In the genomic region with DNA sequence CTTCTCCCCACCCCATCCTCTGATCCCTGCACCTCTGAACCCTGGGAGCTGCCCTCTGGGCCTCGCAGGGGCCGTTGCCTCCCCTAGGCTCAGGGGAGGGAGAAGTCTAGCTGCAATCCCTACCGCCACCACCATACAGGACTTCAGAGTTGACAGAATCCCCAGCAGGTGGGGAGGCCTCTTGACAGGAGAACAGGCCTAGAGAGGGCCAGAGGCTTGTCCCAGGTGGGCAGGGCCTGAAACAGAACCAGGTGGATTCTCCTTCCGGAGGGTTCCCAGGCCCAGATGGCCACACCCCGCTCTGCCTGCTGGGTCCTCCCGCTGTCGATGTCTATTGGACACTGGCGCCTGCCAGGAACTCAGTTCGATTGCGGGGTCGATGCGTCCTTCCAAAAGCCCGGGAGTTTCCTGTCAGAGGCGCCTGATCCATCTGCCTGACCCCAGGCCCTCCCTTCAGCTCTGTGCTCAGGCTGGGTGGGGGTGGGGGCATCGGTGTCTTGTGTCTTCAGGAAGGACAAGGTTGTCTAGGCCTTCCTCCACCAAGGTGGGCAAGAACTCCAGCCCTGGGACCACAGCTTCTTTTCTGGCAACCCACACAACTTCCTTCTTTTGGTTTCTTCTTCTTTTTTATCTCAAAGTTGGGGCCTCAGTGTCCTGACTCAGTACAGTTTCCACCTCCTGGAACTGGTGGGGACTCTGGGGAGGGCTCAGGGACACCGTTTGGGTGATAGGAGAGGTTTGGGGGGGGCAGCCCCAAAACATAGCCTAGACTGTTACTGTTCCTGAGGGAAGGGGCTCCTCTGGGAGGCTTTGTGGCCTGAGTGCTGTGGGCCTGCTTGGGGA, we compare ENCODE assay signal across 2 cellular contexts.
TF ChIP-seq lines count a peak whose summit lies in the region.

No MANE protein-coding gene starts in this region.

TF ChIP-seq in IMR-90, 13 proteins besides CTCF, POLR2A, EP300 and RAD21:
- TF ChIP-seq MXI1 (IDR thresholded peaks at IDR 0.05; ENCODE audit: borderline replicate concordance, low read depth, low read length) (no peak), USF2 (IDR thresholded peaks at IDR 0.05; ENCODE audit: low read depth, low read length) (no peak), CHD1 (IDR thresholded peaks at IDR 0.05; ENCODE audit: low read depth, low read length) (no peak), RFX5 (IDR thresholded peaks at IDR 0.05; ENCODE audit: low read depth, low read length) (no peak)

TF ChIP-seq in WTC11, 78 proteins besides CTCF, POLR2A, EP300 and RAD21 (continues in another document):
- TF ChIP-seq, protein P1, sequence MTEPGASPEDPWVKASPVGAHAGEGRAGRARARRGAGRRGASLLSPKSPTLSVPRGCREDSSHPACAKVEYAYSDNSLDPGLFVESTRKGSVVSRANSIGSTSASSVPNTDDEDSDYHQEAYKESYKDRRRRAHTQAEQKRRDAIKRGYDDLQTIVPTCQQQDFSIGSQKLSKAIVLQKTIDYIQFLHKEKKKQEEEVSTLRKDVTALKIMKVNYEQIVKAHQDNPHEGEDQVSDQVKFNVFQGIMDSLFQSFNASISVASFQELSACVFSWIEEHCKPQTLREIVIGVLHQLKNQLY (CRISPR knock-in tag; IDR thresholded peaks at IDR 0.05), result no peak
- TF ChIP-seq ZNF263 (CRISPR knock-in tag; IDR thresholded peaks at IDR 0.05; ENCODE audit: low read depth) (no peak), HMGXB4 (CRISPR knock-in tag; IDR thresholded peaks at IDR 0.05) (no peak), MYBL2 (CRISPR knock-in tag; IDR thresholded peaks at IDR 0.05) (no peak), NR3C1 (CRISPR knock-in tag; conservative IDR thresholded peaks at IDR 0.05; ENCODE audit: low read depth) (no peak), FOXK1 (CRISPR knock-in tag; IDR thresholded peaks at IDR 0.05) (0 out of 2 replicates have a peak, but pooled peaks have one; percentile 26), ZNF396 (CRISPR knock-in tag; IDR thresholded peaks at IDR 0.05; ENCODE audit: borderline replicate concordance) (no peak), PREB (CRISPR knock-in tag; IDR thresholded peaks at IDR 0.05; ENCODE audit: borderline replicate concordance) (no peak), SMAD3 (CRISPR knock-in tag; IDR thresholded peaks at IDR 0.05; ENCODE audit: borderline replicate concordance) (no peak), NFYB (CRISPR knock-in tag; conservative IDR thresholded peaks at IDR 0.05; ENCODE audit: low read depth) (peak; percentile 50), SP1 (CRISPR knock-in tag; conservative IDR thresholded peaks at IDR 0.05) (0 out of 2 replicates have a peak, but pooled peaks have one; percentile 41), USF2 (CRISPR knock-in tag; IDR thresholded peaks at IDR 0.05) (no peak), RORB (CRISPR knock-in tag; IDR thresholded peaks at IDR 0.05) (no peak), PRDM15 (CRISPR knock-in tag; IDR thresholded peaks at IDR 0.05) (peak; percentile 65), NR1H2 (CRISPR knock-in tag; IDR thresholded peaks at IDR 0.05) (no peak), ARID4B (CRISPR knock-in tag; IDR thresholded peaks at IDR 0.05; ENCODE audit: borderline replicate concordance) (no peak; the same call in 1 of the 2 replicates), ZNF121 (CRISPR knock-in tag; IDR thresholded peaks at IDR 0.05) (no peak), CREM (CRISPR knock-in tag; IDR thresholded peaks at IDR 0.05) (0 out of 2 replicates have a peak, but pooled peaks have one; percentile 40), ZNF317 (CRISPR knock-in tag; IDR thresholded peaks at IDR 0.05; ENCODE audit: borderline replicate concordance, low read depth) (no peak), CREB1 (CRISPR knock-in tag; IDR thresholded peaks at IDR 0.05) (no peak)
- TF ChIP-seq, protein P2, sequence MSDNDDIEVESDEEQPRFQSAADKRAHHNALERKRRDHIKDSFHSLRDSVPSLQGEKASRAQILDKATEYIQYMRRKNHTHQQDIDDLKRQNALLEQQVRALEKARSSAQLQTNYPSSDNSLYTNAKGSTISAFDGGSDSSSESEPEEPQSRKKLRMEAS (CRISPR knock-in tag; IDR thresholded peaks at IDR 0.05), result peak; percentile 35; the same call in 1 of the 2 replicates
- TF ChIP-seq, protein P3, sequence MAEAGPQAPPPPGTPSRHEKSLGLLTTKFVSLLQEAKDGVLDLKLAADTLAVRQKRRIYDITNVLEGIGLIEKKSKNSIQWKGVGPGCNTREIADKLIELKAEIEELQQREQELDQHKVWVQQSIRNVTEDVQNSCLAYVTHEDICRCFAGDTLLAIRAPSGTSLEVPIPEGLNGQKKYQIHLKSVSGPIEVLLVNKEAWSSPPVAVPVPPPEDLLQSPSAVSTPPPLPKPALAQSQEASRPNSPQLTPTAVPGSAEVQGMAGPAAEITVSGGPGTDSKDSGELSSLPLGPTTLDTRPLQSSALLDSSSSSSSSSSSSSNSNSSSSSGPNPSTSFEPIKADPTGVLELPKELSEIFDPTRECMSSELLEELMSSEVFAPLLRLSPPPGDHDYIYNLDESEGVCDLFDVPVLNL (CRISPR knock-in tag; IDR thresholded peaks at IDR 0.05; ENCODE audit: borderline replicate concordance, low read depth), result no peak
- TF ChIP-seq, protein P4, sequence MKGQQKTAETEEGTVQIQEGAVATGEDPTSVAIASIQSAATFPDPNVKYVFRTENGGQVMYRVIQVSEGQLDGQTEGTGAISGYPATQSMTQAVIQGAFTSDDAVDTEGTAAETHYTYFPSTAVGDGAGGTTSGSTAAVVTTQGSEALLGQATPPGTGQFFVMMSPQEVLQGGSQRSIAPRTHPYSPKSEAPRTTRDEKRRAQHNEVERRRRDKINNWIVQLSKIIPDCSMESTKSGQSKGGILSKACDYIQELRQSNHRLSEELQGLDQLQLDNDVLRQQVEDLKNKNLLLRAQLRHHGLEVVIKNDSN (CRISPR knock-in tag; IDR thresholded peaks at IDR 0.05), result no peak
- TF ChIP-seq, protein P5, sequence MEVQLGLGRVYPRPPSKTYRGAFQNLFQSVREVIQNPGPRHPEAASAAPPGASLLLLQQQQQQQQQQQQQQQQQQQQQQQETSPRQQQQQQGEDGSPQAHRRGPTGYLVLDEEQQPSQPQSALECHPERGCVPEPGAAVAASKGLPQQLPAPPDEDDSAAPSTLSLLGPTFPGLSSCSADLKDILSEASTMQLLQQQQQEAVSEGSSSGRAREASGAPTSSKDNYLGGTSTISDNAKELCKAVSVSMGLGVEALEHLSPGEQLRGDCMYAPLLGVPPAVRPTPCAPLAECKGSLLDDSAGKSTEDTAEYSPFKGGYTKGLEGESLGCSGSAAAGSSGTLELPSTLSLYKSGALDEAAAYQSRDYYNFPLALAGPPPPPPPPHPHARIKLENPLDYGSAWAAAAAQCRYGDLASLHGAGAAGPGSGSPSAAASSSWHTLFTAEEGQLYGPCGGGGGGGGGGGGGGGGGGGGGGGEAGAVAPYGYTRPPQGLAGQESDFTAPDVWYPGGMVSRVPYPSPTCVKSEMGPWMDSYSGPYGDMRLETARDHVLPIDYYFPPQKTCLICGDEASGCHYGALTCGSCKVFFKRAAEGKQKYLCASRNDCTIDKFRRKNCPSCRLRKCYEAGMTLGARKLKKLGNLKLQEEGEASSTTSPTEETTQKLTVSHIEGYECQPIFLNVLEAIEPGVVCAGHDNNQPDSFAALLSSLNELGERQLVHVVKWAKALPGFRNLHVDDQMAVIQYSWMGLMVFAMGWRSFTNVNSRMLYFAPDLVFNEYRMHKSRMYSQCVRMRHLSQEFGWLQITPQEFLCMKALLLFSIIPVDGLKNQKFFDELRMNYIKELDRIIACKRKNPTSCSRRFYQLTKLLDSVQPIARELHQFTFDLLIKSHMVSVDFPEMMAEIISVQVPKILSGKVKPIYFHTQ (CRISPR knock-in tag; IDR thresholded peaks at IDR 0.05), result no peak
- TF ChIP-seq, protein P6, sequence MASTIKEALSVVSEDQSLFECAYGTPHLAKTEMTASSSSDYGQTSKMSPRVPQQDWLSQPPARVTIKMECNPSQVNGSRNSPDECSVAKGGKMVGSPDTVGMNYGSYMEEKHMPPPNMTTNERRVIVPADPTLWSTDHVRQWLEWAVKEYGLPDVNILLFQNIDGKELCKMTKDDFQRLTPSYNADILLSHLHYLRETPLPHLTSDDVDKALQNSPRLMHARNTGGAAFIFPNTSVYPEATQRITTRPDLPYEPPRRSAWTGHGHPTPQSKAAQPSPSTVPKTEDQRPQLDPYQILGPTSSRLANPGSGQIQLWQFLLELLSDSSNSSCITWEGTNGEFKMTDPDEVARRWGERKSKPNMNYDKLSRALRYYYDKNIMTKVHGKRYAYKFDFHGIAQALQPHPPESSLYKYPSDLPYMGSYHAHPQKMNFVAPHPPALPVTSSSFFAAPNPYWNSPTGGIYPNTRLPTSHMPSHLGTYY (CRISPR knock-in tag; IDR thresholded peaks at IDR 0.05), result no peak
